Comparison of ENCODE assay signal across 24 cellular contexts in genomic region chr4:88991746-88992145, GRCh38.
A peak's percentile ranks its signal among the peaks of the same experiment; 100 is the strongest.
DNase-seq lines count a peak whose midpoint lies in the region; ATAC-seq, FAIRE-seq and TF ChIP-seq lines count a peak whose summit lies in the region.
"Had no signal": no experiment of that assay in that cellular context is flagged by ENCODE, and none has a peak within 500 bp of the region (broad histone marks: within the 10 kb centered on the region; RNA-seq: fewer than 3 reads in every experiment).

No MANE protein-coding gene starts in this region.

- H3K4me2 ChIP-seq in A549 (peak overlapping the region; percentile 31; the same call in 2 of the 3 replicates), K562 (ENCODE audit: insufficient read depth, low read length) (no peak overlapping the region), keratinocyte (ENCODE audit: control insufficient read depth, extremely low read depth, insufficient read depth, low read depth, low read length) (no peak overlapping the region)

- H3K9me1 ChIP-seq in K562 (ENCODE audit: control insufficient read depth, insufficient read depth, low read length) = no peaks in the 10 kb centered on the region
- H3K9me1 ChIP-seq in keratinocyte (ENCODE audit: control insufficient read depth, extremely low read depth, insufficient read depth, low read length) = no peaks in the 10 kb centered on the region

- peaks cover 4% of the 10 kb centered on the region for H3K4me1 Mint-ChIP-seq in activated naive CD4-positive, alpha-beta T cell treated with anti-CD3 and anti-CD28 coated beads, Interleukin-2, amount 10 ng/mL, durations not matched to agents 7 days and 5 days
- H3K4me1 Mint-ChIP-seq: activated naive CD4-positive, alpha-beta T cell treated with anti-CD3 and anti-CD28 coated beads, Interleukin-2, amount 50 U/mL, for 24 hours had no signal

- H3K9me3 ChIP-seq in A549 (no peaks in the 10 kb centered on the region), K562 (replicated peaks; ENCODE audit: control insufficient read depth, insufficient read depth, low read depth, low read length) (no peaks in the 10 kb centered on the region), keratinocyte (ENCODE audit: control insufficient read depth, low read depth, low read length) (no peaks in the 10 kb centered on the region), sigmoid colon (no peaks in the 10 kb centered on the region)
- H3K9me3 ChIP-seq: body of pancreas, gastroesophageal sphincter, MG63, suprapubic skin had no signal

- no peak overlapping the region for H2AFZ ChIP-seq in K562 (ENCODE audit: low read depth, low read length)
- H2AFZ ChIP-seq in keratinocyte (ENCODE audit: control insufficient read depth, low read length) = no peak overlapping the region

- no peak for TF ChIP-seq RAD21 in A549 (conservative IDR thresholded peaks at IDR 0.05 in 1 of 2, IDR thresholded peaks at IDR 0.05 in 1 of 2)
- TF ChIP-seq RAD21 in K562 (CRISPR knock-in tag; conservative IDR thresholded peaks at IDR 0.05 in 1 of 2, IDR thresholded peaks at IDR 0.05 in 1 of 2) = no peak

- FAIRE-seq in A549 (lab: Jason Lieb, UNC) = no peak
- peak; percentile 73 for FAIRE-seq in K562 (lab: Jason Lieb, UNC)
- FAIRE-seq in keratinocyte (lab: Jason Lieb, UNC) = peak; percentile 23

- no peak overlapping the region for H3K4me3 Mint-ChIP-seq in activated naive CD4-positive, alpha-beta T cell treated with anti-CD3 and anti-CD28 coated beads, Interleukin-2, amount 10 ng/mL, durations not matched to agents 7 days and 5 days
- H3K4me3 Mint-ChIP-seq: activated CD8-positive, alpha-beta T cell treated with anti-CD3 and anti-CD28 coated beads, Interleukin-2, amount 10 ng/mL, durations not matched to agents 7 days and 5 days; activated naive CD4-positive, alpha-beta T cell treated with anti-CD3 and anti-CD28 coated beads, Interleukin-2, amount 50 U/mL, for 24 hours; activated T-cell treated with anti-CD3 and anti-CD28 coated beads, Interleukin-2, amount 50 U/mL, for 24 hours; mesothelial cell of epicardium had no signal

- no peak for DNase-seq in A549 (ENCODE audit: low read depth in 1 of 2, low spot score in 1 of 2)
- peak; percentile 16 for DNase-seq in HT-29 (ENCODE audit: low spot score)
- no peak for DNase-seq in K562 (ENCODE audit: extremely low read depth in 1 of 4, low spot score in 3 of 4)
- no peak for DNase-seq in keratinocyte (ENCODE audit: low read depth, low spot score)
- DNase-seq in activated naive CD4-positive, alpha-beta T cell treated with anti-CD3 and anti-CD28 coated beads, Interleukin-2, amount 10 ng/mL, durations not matched to agents 7 days and 5 days = no peak
- DNase-seq in sigmoid colon = no peak
- DNase-seq in midbrain (lab: John Stamatoyannopoulos, UW) = no peak
- DNase-seq: ACHN; activated CD4-positive, CD25-positive, alpha-beta regulatory T cell; activated CD8-positive, alpha-beta T cell treated with anti-CD3 and anti-CD28 coated beads, Interleukin-2, amount 10 ng/mL, durations not matched to agents 7 days and 5 days; activated T-cell treated with anti-CD3 and anti-CD28 coated beads, Interleukin-2, amount 50 U/mL, for 24 hours; body of pancreas; C1 segment of cervical spinal cord; MG63; NCI-H1436 treated with DMSO at 0.1 percent for 48 hours; NCI-H69; retina; T-helper 2 cell had no signal

- H3K36me3 ChIP-seq in K562 (ENCODE audit: control insufficient read depth, insufficient read depth, low read length) = peaks cover 16% of the 10 kb centered on the region; the same call in 2 of the 3 replicates
- H3K36me3 ChIP-seq in keratinocyte (ENCODE audit: control insufficient read depth in 2 of 2, extremely low read depth in 1 of 2, insufficient read depth in 2 of 2, low read length in 2 of 2) = no peaks in the 10 kb centered on the region
- H3K36me3 ChIP-seq in sigmoid colon = peaks cover 0 to 8% (median 0%) of the 10 kb centered on the region in 4 donors
- H3K36me3 ChIP-seq: gastroesophageal sphincter, MG63 had no signal

- no peak for TF ChIP-seq CTCF in A549 (IDR thresholded peaks at IDR 0.05)
- no peak for TF ChIP-seq CTCF in K562 (IDR thresholded peaks at IDR 0.05 in 2 of 3, conservative IDR thresholded peaks at IDR 0.05 in 1 of 3; ENCODE audit: insufficient read depth in 2 of 3, low read depth in 1 of 3, low read length in 3 of 3)
- TF ChIP-seq CTCF in keratinocyte (optimal IDR thresholded peaks at IDR 0.05 in 1 of 3, IDR thresholded peaks at IDR 0.05 in 1 of 3, conservative IDR thresholded peaks at IDR 0.05 in 1 of 3; ENCODE audit: extremely low read depth in 1 of 3, insufficient read depth in 2 of 3, low read length in 3 of 3) = no peak
- no peak for TF ChIP-seq CTCF in sigmoid colon (IDR thresholded peaks at IDR 0.05)

- H3K4me3 ChIP-seq in A549 (no peak overlapping the region), K562 (no peak overlapping the region), keratinocyte (ENCODE audit: control insufficient read depth in 2 of 3, extremely low read depth in 1 of 3, insufficient read depth in 2 of 3, low read depth in 1 of 3, low read length in 3 of 3) (no peak overlapping the region), sigmoid colon (no peak overlapping the region)
- H3K4me3 ChIP-seq: body of pancreas, gastroesophageal sphincter, MG63, suprapubic skin had no signal

- dilution Hi-C loops in keratinocyte (cut with MboI; ENCODE audit: extremely low pct_ligation_motif_present, low sequenced_read_pairs) = no loop called here

- TF ChIP-seq EP300 in A549 (IDR thresholded peaks at IDR 0.05) = no peak
- TF ChIP-seq EP300 in K562 (IDR thresholded peaks at IDR 0.05; ENCODE audit: low read length) = no peak
- TF ChIP-seq EP300 in sigmoid colon (IDR thresholded peaks at IDR 0.05) = no peak

- H3K79me2 ChIP-seq in K562 (ENCODE audit: control insufficient read depth, insufficient read depth, low read length) (no peaks in the 10 kb centered on the region), keratinocyte (ENCODE audit: control insufficient read depth, insufficient read depth, low read length) (no peaks in the 10 kb centered on the region)

- no peak overlapping the region for H3K9ac ChIP-seq in K562 (ENCODE audit: insufficient read depth in 1 of 2, low read depth in 2 of 2, low read length in 2 of 2)
- H3K9ac ChIP-seq in keratinocyte (ENCODE audit: control insufficient read depth, extremely low read depth, insufficient read depth, low read length) = no peak overlapping the region

- TF ChIP-seq POLR2A in A549 (IDR thresholded peaks at IDR 0.05; ENCODE audit: low read length) = no peak
- TF ChIP-seq POLR2A in K562 (conservative IDR thresholded peaks at IDR 0.05) = no peak
- TF ChIP-seq POLR2A in sigmoid colon (IDR thresholded peaks at IDR 0.05) = no peak

- H3K9me3 Mint-ChIP-seq in activated naive CD4-positive, alpha-beta T cell treated with anti-CD3 and anti-CD28 coated beads, Interleukin-2, amount 10 ng/mL, durations not matched to agents 7 days and 5 days = no peaks in the 10 kb centered on the region
- H3K9me3 Mint-ChIP-seq: activated naive CD4-positive, alpha-beta T cell treated with anti-CD3 and anti-CD28 coated beads, Interleukin-2, amount 50 U/mL, for 24 hours; activated T-cell treated with anti-CD3 and anti-CD28 coated beads, Interleukin-2, amount 50 U/mL, for 24 hours had no signal

- POLR2A ChIA-PET in A549 (lab: Yijun Ruan, JAX) = no interaction called here
- POLR2A ChIA-PET in K562 (lab: Yijun Ruan, JAX) = no interaction called here

- H3K27ac ChIP-seq in A549 (no peak overlapping the region), K562 (ENCODE audit: extremely low read depth, low read depth, low read length) (no peak overlapping the region), keratinocyte (ENCODE audit: control insufficient read depth, insufficient read depth, low read length) (no peak overlapping the region), sigmoid colon (no peak overlapping the region)
- H3K27ac ChIP-seq: body of pancreas, epithelial cell of prostate, gastroesophageal sphincter, suprapubic skin had no signal

- CTCF ChIA-PET in A549 (lab: Yijun Ruan, JAX) (interaction anchor here (0.8 to 1.6 kb wide), 2 partner anchors 18 to 32 kb away, joined by 4 to 6 read pairs; no protein-coding TSS in a partner anchor), K562 (lab: Yijun Ruan, JAX; ENCODE audit: low intra/inter-chr PET ratio) (no interaction called here)
- CTCF ChIA-PET in activated naive CD4-positive, alpha-beta T cell treated with anti-CD3 and anti-CD28 coated beads, Interleukin-2, amount 10 ng/mL, durations not matched to agents 7 days and 5 days (lab: Charles Lee) = no interaction called here

- H3K4me1 ChIP-seq in A549 = peaks cover 12% of the 10 kb centered on the region; the same call in 1 of the 3 replicates
- H3K4me1 ChIP-seq in K562 (replicated peaks in 1 of 2; ENCODE audit: control insufficient read depth in 2 of 2, insufficient read depth in 2 of 2, low read length in 2 of 2) = peaks cover 0 to 3% of the 10 kb centered on the region in 2 experiments; a peak in 1 of 5 replicates
- H3K4me1 ChIP-seq in keratinocyte (ENCODE audit: control insufficient read depth, extremely low read depth, insufficient read depth, low read length) = peaks cover 6% of the 10 kb centered on the region
- H3K4me1 ChIP-seq in sigmoid colon = peaks cover 0 to 15% (median 12%) of the 10 kb centered on the region in 4 donors
- H3K4me1 ChIP-seq: suprapubic skin had no signal

- in situ Hi-C loops in K562 (cut with MboI) = no loop called here

- no TSS peak for BruUV-seq in K562 (replicated peaks; lab: Mats Ljungman, UMichigan)

- no peak for ATAC-seq in A549
- ATAC-seq in K562 = no peak
- ATAC-seq in GM18873 (IDR thresholded peaks at IDR 0.05; ENCODE audit: low FRiP score, unreplicated experiment) = no peak
- ATAC-seq: activated CD8-positive, alpha-beta T cell treated with anti-CD3 and anti-CD28 coated beads, Interleukin-2, amount 10 ng/mL, durations not matched to agents 7 days and 5 days; body of pancreas; gastroesophageal sphincter had no signal

- no peaks in the 10 kb centered on the region for H3K27me3 Mint-ChIP-seq in activated naive CD4-positive, alpha-beta T cell treated with anti-CD3 and anti-CD28 coated beads, Interleukin-2, amount 10 ng/mL, durations not matched to agents 7 days and 5 days
- H3K27me3 Mint-ChIP-seq: activated naive CD4-positive, alpha-beta T cell treated with anti-CD3 and anti-CD28 coated beads, Interleukin-2, amount 50 U/mL, for 24 hours; activated T-cell treated with anti-CD3 and anti-CD28 coated beads, Interleukin-2, amount 50 U/mL, for 24 hours had no signal

- H3K27ac Mint-ChIP-seq in activated naive CD4-positive, alpha-beta T cell treated with anti-CD3 and anti-CD28 coated beads, Interleukin-2, amount 10 ng/mL, durations not matched to agents 7 days and 5 days = no peak overlapping the region
- H3K27ac Mint-ChIP-seq: activated CD8-positive, alpha-beta T cell treated with anti-CD3 and anti-CD28 coated beads, Interleukin-2, amount 10 ng/mL, durations not matched to agents 7 days and 5 days; activated naive CD4-positive, alpha-beta T cell treated with anti-CD3 and anti-CD28 coated beads, Interleukin-2, amount 50 U/mL, for 24 hours; activated T-cell treated with anti-CD3 and anti-CD28 coated beads, Interleukin-2, amount 50 U/mL, for 24 hours; mesothelial cell of epicardium had no signal

- H3K36me3 Mint-ChIP-seq in activated naive CD4-positive, alpha-beta T cell treated with anti-CD3 and anti-CD28 coated beads, Interleukin-2, amount 10 ng/mL, durations not matched to agents 7 days and 5 days = no peaks in the 10 kb centered on the region
- H3K36me3 Mint-ChIP-seq: activated naive CD4-positive, alpha-beta T cell treated with anti-CD3 and anti-CD28 coated beads, Interleukin-2, amount 50 U/mL, for 24 hours had no signal

- intact Hi-C loops in K562 (cut with micrococcal nuclease) = no loop called here
- intact Hi-C loops in sigmoid colon (cut with DNase I) = no loop called here

- no peaks in the 10 kb centered on the region for H3K27me3 ChIP-seq in K562 (ENCODE audit: control insufficient read depth in 2 of 2, insufficient read depth in 2 of 2, low read length in 2 of 2)
- no peaks in the 10 kb centered on the region for H3K27me3 ChIP-seq in keratinocyte (ENCODE audit: control insufficient read depth, extremely low read depth, insufficient read depth, low read length)
- no peaks in the 10 kb centered on the region for H3K27me3 ChIP-seq in sigmoid colon
- H3K27me3 ChIP-seq: body of pancreas, gastroesophageal sphincter, MG63, suprapubic skin had no signal

- H4K20me1 ChIP-seq in K562 (replicated peaks; ENCODE audit: control insufficient read depth, insufficient read depth, low read length) (no peaks in the 10 kb centered on the region), keratinocyte (ENCODE audit: control insufficient read depth, extremely low read depth, insufficient read depth, low read length) (no peaks in the 10 kb centered on the region)
